1 cellular context compared by ENCODE assay signal in genomic region chr15:84981711-84982300, GRCh38.
A peak's percentile ranks its signal among the peaks of the same experiment; 100 is the strongest.
TF ChIP-seq lines count a peak whose summit lies in the region.

TSS of gene PDE8A (plus strand) at chr15:84981856. CDS start at chr15:84982163, 307 bp downstream.

TF ChIP-seq in HepG2, 621 proteins besides CTCF, POLR2A, EP300 and RAD21 (continued from another document and continues in another):
- TF ChIP-seq, protein P1, sequence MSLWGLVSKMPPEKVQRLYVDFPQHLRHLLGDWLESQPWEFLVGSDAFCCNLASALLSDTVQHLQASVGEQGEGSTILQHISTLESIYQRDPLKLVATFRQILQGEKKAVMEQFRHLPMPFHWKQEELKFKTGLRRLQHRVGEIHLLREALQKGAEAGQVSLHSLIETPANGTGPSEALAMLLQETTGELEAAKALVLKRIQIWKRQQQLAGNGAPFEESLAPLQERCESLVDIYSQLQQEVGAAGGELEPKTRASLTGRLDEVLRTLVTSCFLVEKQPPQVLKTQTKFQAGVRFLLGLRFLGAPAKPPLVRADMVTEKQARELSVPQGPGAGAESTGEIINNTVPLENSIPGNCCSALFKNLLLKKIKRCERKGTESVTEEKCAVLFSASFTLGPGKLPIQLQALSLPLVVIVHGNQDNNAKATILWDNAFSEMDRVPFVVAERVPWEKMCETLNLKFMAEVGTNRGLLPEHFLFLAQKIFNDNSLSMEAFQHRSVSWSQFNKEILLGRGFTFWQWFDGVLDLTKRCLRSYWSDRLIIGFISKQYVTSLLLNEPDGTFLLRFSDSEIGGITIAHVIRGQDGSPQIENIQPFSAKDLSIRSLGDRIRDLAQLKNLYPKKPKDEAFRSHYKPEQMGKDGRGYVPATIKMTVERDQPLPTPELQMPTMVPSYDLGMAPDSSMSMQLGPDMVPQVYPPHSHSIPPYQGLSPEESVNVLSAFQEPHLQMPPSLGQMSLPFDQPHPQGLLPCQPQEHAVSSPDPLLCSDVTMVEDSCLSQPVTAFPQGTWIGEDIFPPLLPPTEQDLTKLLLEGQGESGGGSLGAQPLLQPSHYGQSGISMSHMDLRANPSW (CRISPR knock-in tag; IDR thresholded peaks at IDR 0.05; ENCODE audit: borderline replicate concordance) = no peak
- TF ChIP-seq POLR2AphosphoS2 (IDR thresholded peaks at IDR 0.05; ENCODE audit: low read depth, low read length) (no peak), MAFF (IDR thresholded peaks at IDR 0.05; ENCODE audit: low read depth, low read length) (no peak), TOE1 (CRISPR knock-in tag; IDR thresholded peaks at IDR 0.05) (no peak), CENPT (CRISPR knock-in tag; IDR thresholded peaks at IDR 0.05; ENCODE audit: low read depth) (no peak), SNAPC2 (CRISPR knock-in tag; IDR thresholded peaks at IDR 0.05) (no peak), RBAK (CRISPR knock-in tag; IDR thresholded peaks at IDR 0.05) (no peak), MLLT10 (CRISPR knock-in tag; IDR thresholded peaks at IDR 0.05) (no peak), BRF2 (CRISPR knock-in tag; IDR thresholded peaks at IDR 0.05) (0 out of 2 replicates have a peak, but pooled peaks have one; percentile 48), KLF15 (CRISPR knock-in tag; IDR thresholded peaks at IDR 0.05; ENCODE audit: borderline replicate concordance) (no peak), FOXK1 (CRISPR knock-in tag; IDR thresholded peaks at IDR 0.05; ENCODE audit: borderline replicate concordance, low read depth) (no peak), SRF (IDR thresholded peaks at IDR 0.05; ENCODE audit: low read depth, low read length) (no peak), ATF7-NPFF (CRISPR knock-in tag; IDR thresholded peaks at IDR 0.05; ENCODE audit: low read depth) (peak; percentile 31; the same call in 1 of the 2 replicates), HNRNPH1 (optimal IDR thresholded peaks at IDR 0.05; ENCODE audit: low read depth, low read length) (no peak), ZNF143 (CRISPR knock-in tag; IDR thresholded peaks at IDR 0.05) (no peak), ZNF333 (CRISPR knock-in tag; IDR thresholded peaks at IDR 0.05; ENCODE audit: borderline replicate concordance) (no peak), SUZ12 (IDR thresholded peaks at IDR 0.05; ENCODE audit: low read depth, low read length) (no peak), BHLHE40 (IDR thresholded peaks at IDR 0.05; ENCODE audit: low read length) (no peak), TFE3 (CRISPR knock-in tag; IDR thresholded peaks at IDR 0.05) (no peak), MAX (IDR thresholded peaks at IDR 0.05) (no peak), NR3C1 (CRISPR knock-in tag; IDR thresholded peaks at IDR 0.05) (no peak), SIN3B (IDR thresholded peaks at IDR 0.05; ENCODE audit: low read length) (no peak), HCFC1 (IDR thresholded peaks at IDR 0.05; ENCODE audit: low read depth, low read length) (no peak), SMAD3 (CRISPR knock-in tag; IDR thresholded peaks at IDR 0.05) (no peak), ZNF496 (CRISPR knock-in tag; IDR thresholded peaks at IDR 0.05; ENCODE audit: insufficient replicate concordance) (no peak), ZNF354B (CRISPR knock-in tag; IDR thresholded peaks at IDR 0.05) (no peak), HOXA5 (CRISPR knock-in tag; IDR thresholded peaks at IDR 0.05) (no peak), HDAC1 (CRISPR knock-in tag; IDR thresholded peaks at IDR 0.05) (no peak; the same call in 1 of the 2 replicates), CEBPG (CRISPR knock-in tag; IDR thresholded peaks at IDR 0.05) (no peak), IKZF4 (CRISPR knock-in tag; IDR thresholded peaks at IDR 0.05; ENCODE audit: borderline replicate concordance, low read depth, not compliant biosample characterization) (no peak), MXI1 (IDR thresholded peaks at IDR 0.05; ENCODE audit: borderline replicate concordance, low read depth, low read length) (0 out of 3 replicates have a peak, but pooled peaks have one; percentile 18), ATRX (CRISPR knock-in tag; IDR thresholded peaks at IDR 0.05; ENCODE audit: borderline replicate concordance) (no peak), HNRNPUL1 (IDR thresholded peaks at IDR 0.05; ENCODE audit: low read depth, low read length) (no peak), ZNF761 (CRISPR knock-in tag; conservative IDR thresholded peaks at IDR 0.05) (0 out of 2 replicates have a peak, but pooled peaks have one; percentile 43), ZNF335 (CRISPR knock-in tag; IDR thresholded peaks at IDR 0.05) (no peak), SOX13 (IDR thresholded peaks at IDR 0.05) (no peak), SOX13 (CRISPR knock-in tag; conservative IDR thresholded peaks at IDR 0.05 in 1 of 2, IDR thresholded peaks at IDR 0.05 in 1 of 2) (no peak), U2AF2 (IDR thresholded peaks at IDR 0.05; ENCODE audit: low read depth, low read length) (no peak), MAFK (conservative IDR thresholded peaks at IDR 0.05 in 1 of 2, IDR thresholded peaks at IDR 0.05 in 1 of 2; ENCODE audit: low read length in 2 of 2) (no peak), NPAS2 (CRISPR knock-in tag; IDR thresholded peaks at IDR 0.05; ENCODE audit: borderline replicate concordance) (no peak), MAZ (IDR thresholded peaks at IDR 0.05; ENCODE audit: borderline replicate concordance, low read depth, low read length) (no peak), MAZ (CRISPR knock-in tag; IDR thresholded peaks at IDR 0.05; ENCODE audit: low read depth) (peak; percentile 16; the same call in 1 of the 2 replicates), WIZ (CRISPR knock-in tag; IDR thresholded peaks at IDR 0.05) (no peak), ZFAT (CRISPR knock-in tag; conservative IDR thresholded peaks at IDR 0.05) (no peak), IKZF5 (CRISPR knock-in tag; IDR thresholded peaks at IDR 0.05) (no peak), ZNF557 (CRISPR knock-in tag; IDR thresholded peaks at IDR 0.05) (no peak)
- TF ChIP-seq, protein P2, sequence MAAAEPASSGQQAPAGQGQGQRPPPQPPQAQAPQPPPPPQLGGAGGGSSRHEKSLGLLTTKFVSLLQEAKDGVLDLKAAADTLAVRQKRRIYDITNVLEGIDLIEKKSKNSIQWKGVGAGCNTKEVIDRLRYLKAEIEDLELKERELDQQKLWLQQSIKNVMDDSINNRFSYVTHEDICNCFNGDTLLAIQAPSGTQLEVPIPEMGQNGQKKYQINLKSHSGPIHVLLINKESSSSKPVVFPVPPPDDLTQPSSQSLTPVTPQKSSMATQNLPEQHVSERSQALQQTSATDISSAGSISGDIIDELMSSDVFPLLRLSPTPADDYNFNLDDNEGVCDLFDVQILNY (CRISPR knock-in tag; conservative IDR thresholded peaks at IDR 0.05) = no peak
- TF ChIP-seq, protein P3, sequence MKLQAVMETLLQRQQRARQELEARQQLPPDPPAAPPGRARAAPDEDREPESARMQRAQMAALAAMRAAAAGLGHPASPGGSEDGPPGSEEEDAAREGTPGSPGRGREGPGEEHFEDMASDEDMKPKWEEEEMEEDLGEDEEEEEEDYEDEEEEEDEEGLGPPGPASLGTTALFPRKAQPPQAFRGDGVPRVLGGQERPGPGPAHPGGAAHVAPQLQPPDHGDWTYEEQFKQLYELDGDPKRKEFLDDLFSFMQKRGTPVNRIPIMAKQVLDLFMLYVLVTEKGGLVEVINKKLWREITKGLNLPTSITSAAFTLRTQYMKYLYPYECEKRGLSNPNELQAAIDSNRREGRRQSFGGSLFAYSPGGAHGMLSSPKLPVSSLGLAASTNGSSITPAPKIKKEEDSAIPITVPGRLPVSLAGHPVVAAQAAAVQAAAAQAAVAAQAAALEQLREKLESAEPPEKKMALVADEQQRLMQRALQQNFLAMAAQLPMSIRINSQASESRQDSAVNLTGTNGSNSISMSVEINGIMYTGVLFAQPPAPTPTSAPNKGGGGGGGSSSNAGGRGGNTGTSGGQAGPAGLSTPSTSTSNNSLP (IDR thresholded peaks at IDR 0.05; ENCODE audit: low read depth, low read length) = no peak
- TF ChIP-seq, protein P4, sequence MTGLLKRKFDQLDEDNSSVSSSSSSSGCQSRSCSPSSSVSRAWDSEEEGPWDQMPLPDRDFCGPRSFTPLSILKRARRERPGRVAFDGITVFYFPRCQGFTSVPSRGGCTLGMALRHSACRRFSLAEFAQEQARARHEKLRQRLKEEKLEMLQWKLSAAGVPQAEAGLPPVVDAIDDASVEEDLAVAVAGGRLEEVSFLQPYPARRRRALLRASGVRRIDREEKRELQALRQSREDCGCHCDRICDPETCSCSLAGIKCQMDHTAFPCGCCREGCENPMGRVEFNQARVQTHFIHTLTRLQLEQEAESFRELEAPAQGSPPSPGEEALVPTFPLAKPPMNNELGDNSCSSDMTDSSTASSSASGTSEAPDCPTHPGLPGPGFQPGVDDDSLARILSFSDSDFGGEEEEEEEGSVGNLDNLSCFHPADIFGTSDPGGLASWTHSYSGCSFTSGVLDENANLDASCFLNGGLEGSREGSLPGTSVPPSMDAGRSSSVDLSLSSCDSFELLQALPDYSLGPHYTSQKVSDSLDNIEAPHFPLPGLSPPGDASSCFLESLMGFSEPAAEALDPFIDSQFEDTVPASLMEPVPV (CRISPR knock-in tag; IDR thresholded peaks at IDR 0.05) = no peak
- TF ChIP-seq, protein P5, sequence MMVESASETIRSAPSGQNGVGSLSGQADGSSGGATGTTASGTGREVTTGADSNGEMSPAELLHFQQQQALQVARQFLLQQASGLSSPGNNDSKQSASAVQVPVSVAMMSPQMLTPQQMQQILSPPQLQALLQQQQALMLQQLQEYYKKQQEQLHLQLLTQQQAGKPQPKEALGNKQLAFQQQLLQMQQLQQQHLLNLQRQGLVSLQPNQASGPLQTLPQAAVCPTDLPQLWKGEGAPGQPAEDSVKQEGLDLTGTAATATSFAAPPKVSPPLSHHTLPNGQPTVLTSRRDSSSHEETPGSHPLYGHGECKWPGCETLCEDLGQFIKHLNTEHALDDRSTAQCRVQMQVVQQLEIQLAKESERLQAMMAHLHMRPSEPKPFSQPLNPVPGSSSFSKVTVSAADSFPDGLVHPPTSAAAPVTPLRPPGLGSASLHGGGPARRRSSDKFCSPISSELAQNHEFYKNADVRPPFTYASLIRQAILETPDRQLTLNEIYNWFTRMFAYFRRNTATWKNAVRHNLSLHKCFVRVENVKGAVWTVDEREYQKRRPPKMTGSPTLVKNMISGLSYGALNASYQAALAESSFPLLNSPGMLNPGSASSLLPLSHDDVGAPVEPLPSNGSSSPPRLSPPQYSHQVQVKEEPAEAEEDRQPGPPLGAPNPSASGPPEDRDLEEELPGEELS (CRISPR knock-in tag; IDR thresholded peaks at IDR 0.05) = no peak
- TF ChIP-seq, protein P6, sequence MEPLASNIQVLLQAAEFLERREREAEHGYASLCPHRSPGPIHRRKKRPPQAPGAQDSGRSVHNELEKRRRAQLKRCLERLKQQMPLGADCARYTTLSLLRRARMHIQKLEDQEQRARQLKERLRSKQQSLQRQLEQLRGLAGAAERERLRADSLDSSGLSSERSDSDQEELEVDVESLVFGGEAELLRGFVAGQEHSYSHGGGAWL (CRISPR knock-in tag; IDR thresholded peaks at IDR 0.05) = no peak
